Comparison of ENCODE assay signal across 12 cellular contexts in the genomic region with DNA sequence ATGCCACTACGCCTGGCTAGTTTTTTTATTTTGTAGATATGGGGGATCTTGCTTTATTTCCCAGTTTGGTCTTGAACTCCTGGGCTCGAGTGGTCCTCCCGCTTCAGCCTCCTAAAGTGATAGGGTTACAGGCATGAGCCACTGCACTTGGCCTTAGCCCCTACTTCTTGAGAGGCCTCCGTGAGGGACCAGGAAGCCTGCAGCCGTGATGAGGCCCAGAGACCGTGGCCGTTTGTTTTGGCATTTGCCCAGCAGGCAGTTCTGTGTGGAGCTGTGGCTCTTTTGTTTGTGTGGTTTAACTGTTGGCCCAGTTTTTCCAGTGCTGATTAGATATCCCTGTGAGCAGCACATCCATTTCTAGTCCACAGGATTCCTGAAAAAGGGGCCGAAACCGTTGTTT. TPM values are rescaled to one million over a fixed set of nuclear protein-coding genes. Genes with fewer than 3 reads are reported as not detected.
A peak's percentile ranks its signal among the peaks of the same experiment; 100 is the strongest.
DNase-seq lines count a peak whose midpoint lies in the region; ATAC-seq, FAIRE-seq and TF ChIP-seq lines count a peak whose summit lies in the region.
"Had no signal": no experiment of that assay in that cellular context is flagged by ENCODE, and none has a peak within 500 bp of the region (broad histone marks: within the 10 kb centered on the region; RNA-seq: fewer than 3 reads in every experiment).

No MANE protein-coding gene starts in this region.

- TF ChIP-seq EP300 in K562 (IDR thresholded peaks at IDR 0.05; ENCODE audit: low read length): no peak

- H3K9ac ChIP-seq in K562 (ENCODE audit: insufficient read depth in 1 of 2, low read depth in 2 of 2, low read length in 2 of 2): peak overlapping the region in 1 of 2 experiments; percentile 29; a peak in 1 of 4 replicates

- 20% methylated on average over 9 of the region's 9 CpGs for WGBS in K562 (ENCODE audit: insufficient coverage, low coverage, missing lambda C conversion rate)

- H3K9me1 ChIP-seq in K562 (ENCODE audit: control insufficient read depth, insufficient read depth, low read length): no peaks in the 10 kb centered on the region

- POLR2A ChIA-PET in MCF 10A (lab: Yijun Ruan, JAX) (interaction anchor here (0.5 to 1.1 kb wide), 3 partner anchors 8 to 30 kb away, joined by 3 to 4 read pairs (median 3); no protein-coding TSS in a partner anchor), K562 (lab: Yijun Ruan, JAX) (interaction anchor here (0.7 to 1.2 kb wide), 3 partner anchors 24 to 1961 kb away, joined by 3 to 6 read pairs (median 4); no protein-coding TSS in a partner anchor)

- no peaks in the 10 kb centered on the region for H3K27me3 Mint-ChIP-seq in MCF 10A (ENCODE audit: insufficient read depth, unreplicated experiment)
- H3K27me3 Mint-ChIP-seq: B cell, naive B cell had no signal

- CTCF ChIA-PET in MCF 10A (lab: Yijun Ruan, JAX): interaction anchor here (0.8 to 1.7 kb wide), 3 partner anchors 9 to 125 kb away, joined by 3 to 5 read pairs (median 4); no protein-coding TSS in a partner anchor
- CTCF ChIA-PET in K562 (lab: Yijun Ruan, JAX; ENCODE audit: low intra/inter-chr PET ratio): no interaction called here

- intact Hi-C loops in breast epithelium (cut with DNase I; ENCODE audit: low total_unique reads) (loop anchor here (10.0 kb wide), 1 partner anchor 121 kb away; no protein-coding TSS in a partner anchor), MCF 10A (cut with micrococcal nuclease) (no loop called here), K562 (cut with micrococcal nuclease) (no loop called here), left lung (cut with DNase I) (no loop called here)

- peak overlapping the region; percentile 33 to 34 for H3K27ac ChIP-seq in breast epithelium
- no peak overlapping the region for H3K27ac ChIP-seq in K562 (ENCODE audit: extremely low read depth, low read depth, low read length)
- no peak overlapping the region for H3K27ac ChIP-seq in left lung

- H3K9me3 ChIP-seq in breast epithelium (no peaks in the 10 kb centered on the region), K562 (replicated peaks; ENCODE audit: control insufficient read depth, insufficient read depth, low read depth, low read length) (no peaks in the 10 kb centered on the region), left lung (no peaks in the 10 kb centered on the region)

- 0 out of 2 replicates have a peak, but pooled peaks cover 4% of the 10 kb centered on the region for H4K20me1 ChIP-seq in K562 (replicated peaks; ENCODE audit: control insufficient read depth, insufficient read depth, low read length)

- no peaks in the 10 kb centered on the region for H3K36me3 ChIP-seq in breast epithelium
- no peaks in the 10 kb centered on the region for H3K36me3 ChIP-seq in K562 (ENCODE audit: control insufficient read depth, insufficient read depth, low read length)
- no peaks in the 10 kb centered on the region for H3K36me3 ChIP-seq in left lung

- FAIRE-seq in K562 (lab: Jason Lieb, UNC): no peak
- FAIRE-seq: TTC549 had no signal

- in situ Hi-C loops in K562 (cut with MboI): no loop called here

- BruUV-seq in MCF 10A (replicated peaks; lab: Mats Ljungman, UMichigan) (no TSS peak), K562 (replicated peaks; lab: Mats Ljungman, UMichigan) (no TSS peak)

- TF ChIP-seq POLR2A in breast epithelium (IDR thresholded peaks at IDR 0.05) (no peak), K562 (conservative IDR thresholded peaks at IDR 0.05) (no peak)

- H3K4me1 ChIP-seq in breast epithelium (peaks cover 0 to 7% of the 10 kb centered on the region in 2 donors), K562 (replicated peaks in 1 of 2; ENCODE audit: control insufficient read depth in 2 of 2, insufficient read depth in 2 of 2, low read length in 2 of 2) (no peaks in the 10 kb centered on the region; a peak in 2 of 5 replicates), left lung (peaks cover 5 to 8% of the 10 kb centered on the region in 2 donors)

- no peak for TF ChIP-seq RAD21 in K562 (CRISPR knock-in tag; conservative IDR thresholded peaks at IDR 0.05 in 1 of 2, IDR thresholded peaks at IDR 0.05 in 1 of 2)

- peaks cover 6% of the 10 kb centered on the region for H3K4me1 Mint-ChIP-seq in MCF 10A (ENCODE audit: insufficient read depth, unreplicated experiment)

- H3K27me3 ChIP-seq in breast epithelium: no peaks in the 10 kb centered on the region
- peaks cover 30 to 39% of the 10 kb centered on the region in 2 experiments for H3K27me3 ChIP-seq in K562 (ENCODE audit: control insufficient read depth in 2 of 2, insufficient read depth in 2 of 2, low read length in 2 of 2)
- no peaks in the 10 kb centered on the region for H3K27me3 ChIP-seq in left lung

- H3K36me3 Mint-ChIP-seq in MCF 10A (ENCODE audit: insufficient read depth, unreplicated experiment): no peaks in the 10 kb centered on the region
- H3K36me3 Mint-ChIP-seq: naive B cell had no signal

- no peak overlapping the region; the same call in 1 of the 2 replicates for H2AFZ ChIP-seq in K562 (ENCODE audit: low read depth, low read length)

- H3K4me3 ChIP-seq in breast epithelium (no peak overlapping the region), K562 (no peak overlapping the region), left lung (no peak overlapping the region)

- H3K4me2 ChIP-seq in K562 (ENCODE audit: insufficient read depth, low read length): no peak overlapping the region

- ATAC-seq in K562: peak; percentile 31; the same call in 1 of the 3 replicates
- peak; percentile 71 for ATAC-seq in left lung
- ATAC-seq in GM19324 (IDR thresholded peaks at IDR 0.05; ENCODE audit: low FRiP score, unreplicated experiment): no peak
- no peak for ATAC-seq in GM18861 (IDR thresholded peaks at IDR 0.05; ENCODE audit: unreplicated experiment)

- H3K4me3 Mint-ChIP-seq in MCF 10A (ENCODE audit: unreplicated experiment): no peak overlapping the region
- H3K4me3 Mint-ChIP-seq: B cell, naive B cell had no signal

- DNase-seq in breast epithelium (ENCODE audit: low spot score in 2 of 2) (peak; percentile 35 to 80), MCF 10A (ENCODE audit: unreplicated experiment) (no peak), K562 (ENCODE audit: extremely low read depth in 1 of 4, low spot score in 3 of 4) (no peak), left lung (peak in 1 of 2 donors; percentile 67), NOMO-1 treated with DMSO at 0.1 percent for 48 hours (lab: John Stamatoyannopoulos, UW; ENCODE audit: unreplicated experiment) (no peak)
- no peak for DNase-seq in activated CD4-positive, alpha-beta T cell treated with anti-CD3 and anti-CD28 coated beads, Interleukin-2, amount 50 U/mL, for 1 hour
- DNase-seq: KBM-7, naive B cell had no signal

- no peak overlapping the region for H3K27ac Mint-ChIP-seq in MCF 10A (ENCODE audit: low read depth, unreplicated experiment)
- H3K27ac Mint-ChIP-seq: B cell, naive B cell had no signal

- TF ChIP-seq CTCF in breast epithelium (IDR thresholded peaks at IDR 0.05) (no peak), MCF 10A (IDR thresholded peaks at IDR 0.05; ENCODE audit: unreplicated experiment) (no peak), K562 (IDR thresholded peaks at IDR 0.05 in 2 of 3, conservative IDR thresholded peaks at IDR 0.05 in 1 of 3; ENCODE audit: insufficient read depth in 2 of 3, low read depth in 1 of 3, low read length in 3 of 3) (no peak), left lung (IDR thresholded peaks at IDR 0.05) (no peak)

- H3K9me3 Mint-ChIP-seq in MCF 10A (ENCODE audit: unreplicated experiment): no peaks in the 10 kb centered on the region
- H3K9me3 Mint-ChIP-seq: naive B cell had no signal

- H3K79me2 ChIP-seq in K562 (ENCODE audit: control insufficient read depth, insufficient read depth, low read length): no peaks in the 10 kb centered on the region

RNA-seq across cellular contexts. Expression of gene SRSF3, which starts 39.8 kb away (rescaled TPM):
- total RNA-seq in breast epithelium (100 to 1,000 TPM; 163 to 425 (median 276) TPM), MCF 10A (2022) (364 and 479 TPM in 2 replicates), K562 (2014; rRNA removed) (251 and 341 TPM in 2 replicates), K562 (2014; rRNA removed; fragmentation: Illumina TruSeq; extraction: Trizol) (537 and 645 TPM in 2 replicates), K562 (2015; rRNA removed; fragmentation: Illumina TruSeq; extraction: Trizol) (344 and 365 TPM in 2 replicates), K562 (2021) (477 and 495 TPM in 2 replicates), left lung (100 to 1,000 TPM; 173 to 253 TPM)
- total RNA-seq in K562 (2011; cell fraction: chromatin; rRNA removed; ENCODE audit: low replicate concordance): 228 and 415 TPM in 2 replicates
- 155 and 159 TPM in 2 replicates for total RNA-seq in K562 (2011; cell fraction: nucleolus; rRNA removed)
- total RNA-seq in K562 (2011; cell fraction: nucleoplasm; rRNA removed): 295 and 337 TPM in 2 replicates
- polyA plus RNA-seq in K562 (2011; rRNA removed) (333 and 518 TPM in 2 replicates), K562 (2014; fragmentation: Illumina TruSeq; extraction: Trizol) (337 and 448 TPM in 2 replicates), K562 (2014; fragmentation: Nextera tagmentation; extraction: Ambion mirVana) (1,000 to 10,000 TPM in 1 of 2 experiments, 100 to 1,000 TPM in 1; 955 to 1,200 TPM), K562 (2014; rRNA removed) (534 and 652 TPM in 2 replicates)
- 407 and 505 TPM in 2 replicates for polyA plus RNA-seq in K562 (2011; cell fraction: cytosol; rRNA removed)
- 332 and 369 TPM in 2 replicates for polyA plus RNA-seq in K562 (2011; cell fraction: nucleus; rRNA removed)
- 333 and 367 TPM in 2 replicates for polyA plus RNA-seq in K562 (2012)
- polyA minus RNA-seq in K562 (2011; rRNA and poly(A)+ RNA removed): 453 and 564 TPM in 2 replicates
- polyA minus RNA-seq in K562 (2011; cell fraction: cytosol; rRNA and poly(A)+ RNA removed): 130 and 151 TPM in 2 replicates
- polyA minus RNA-seq in K562 (2011; cell fraction: nucleus; rRNA and poly(A)+ RNA removed): 191 and 286 TPM in 2 replicates

RNA-seq across cellular contexts. Expression of gene CDKN1A, which starts 44.6 kb away (rescaled TPM):
- 100 to 1,000 TPM; 125 to 144 (median 143) TPM for total RNA-seq in breast epithelium
- 407 and 489 TPM in 2 replicates for total RNA-seq in MCF 10A (2022)
- 2.3 and 8.5 TPM in 2 replicates for total RNA-seq in K562 (2011; cell fraction: chromatin; rRNA removed; ENCODE audit: low replicate concordance)
- 6.4 and 8.2 TPM in 2 replicates for total RNA-seq in K562 (2011; cell fraction: nucleolus; rRNA removed)
- 5.9 and 9.0 TPM in 2 replicates for total RNA-seq in K562 (2011; cell fraction: nucleoplasm; rRNA removed)
- 5.1 and 5.6 TPM in 2 replicates for total RNA-seq in K562 (2014; rRNA removed)
- 2.5 and 3.3 TPM in 2 replicates for total RNA-seq in K562 (2014; rRNA removed; fragmentation: Illumina TruSeq; extraction: Trizol)
- total RNA-seq in K562 (2015; rRNA removed; fragmentation: Illumina TruSeq; extraction: Trizol): 2.1 TPM in 2 replicates
- total RNA-seq in K562 (2021): 7.3 and 8.1 TPM in 2 replicates
- 7.6 and 9.2 TPM in 2 replicates for polyA plus RNA-seq in K562 (2011; rRNA removed)
- polyA plus RNA-seq in K562 (2011; cell fraction: cytosol; rRNA removed): 10.9 and 18.9 TPM in 2 replicates
- polyA plus RNA-seq in K562 (2011; cell fraction: nucleus; rRNA removed): 9.1 and 12.7 TPM in 2 replicates
- polyA plus RNA-seq in K562 (2012): 8.9 and 18.7 TPM in 2 replicates
- polyA plus RNA-seq in K562 (2014; fragmentation: Illumina TruSeq; extraction: Trizol): 5.8 and 7.7 TPM in 2 replicates
- polyA plus RNA-seq in K562 (2014; fragmentation: Nextera tagmentation; extraction: Ambion mirVana): under 1 TPM; 0.25 to 0.49 TPM
- polyA plus RNA-seq in K562 (2014; rRNA removed): 5.9 and 7.0 TPM in 2 replicates
- polyA minus RNA-seq in K562 (2011; rRNA and poly(A)+ RNA removed): 2.5 and 3.7 TPM in 2 replicates
- 3.7 and 5.2 TPM in 2 replicates for polyA minus RNA-seq in K562 (2011; cell fraction: cytosol; rRNA and poly(A)+ RNA removed)
- polyA minus RNA-seq in K562 (2011; cell fraction: nucleus; rRNA and poly(A)+ RNA removed): 3.1 and 4.0 TPM in 2 replicates
- total RNA-seq in left lung: 100 to 1,000 TPM in 1 of 2 donors, 10 to 100 TPM in 1; 66.9 to 240 TPM

Comparison
In these comparisons a context has a peak if more than half of its experiments do, and no peak if none do; other contexts are left out.
1. DNase-seq: peak in breast epithelium (2 of 2); none in MCF 10A (single experiment), K562 (0 of 4), activated CD4-positive, alpha-beta T cell treated with anti-CD3 and anti-CD28 coated beads, Interleukin-2, amount 50 U/mL, for 1 hour (single experiment) and NOMO-1 treated with DMSO at 0.1 percent for 48 hours (single experiment).
2. H3K27ac ChIP-seq: peak in breast epithelium (2 of 2); none in K562 (single experiment) and left lung (0 of 2).
3. ATAC-seq: peak in K562 (single experiment) and left lung (single experiment); none in GM19324 (single experiment) and GM18861 (single experiment).
4. RNA of gene CDKN1A, which starts 44.6 kb away (total RNA-seq): 407 to 489 TPM in MCF 10A, 66.9 to 240 TPM in left lung and 125 to 144 TPM in breast epithelium; 2.1 to 9.0 TPM in K562; every median in the first group is over 4 times any median in the second.